In the genomic region with DNA sequence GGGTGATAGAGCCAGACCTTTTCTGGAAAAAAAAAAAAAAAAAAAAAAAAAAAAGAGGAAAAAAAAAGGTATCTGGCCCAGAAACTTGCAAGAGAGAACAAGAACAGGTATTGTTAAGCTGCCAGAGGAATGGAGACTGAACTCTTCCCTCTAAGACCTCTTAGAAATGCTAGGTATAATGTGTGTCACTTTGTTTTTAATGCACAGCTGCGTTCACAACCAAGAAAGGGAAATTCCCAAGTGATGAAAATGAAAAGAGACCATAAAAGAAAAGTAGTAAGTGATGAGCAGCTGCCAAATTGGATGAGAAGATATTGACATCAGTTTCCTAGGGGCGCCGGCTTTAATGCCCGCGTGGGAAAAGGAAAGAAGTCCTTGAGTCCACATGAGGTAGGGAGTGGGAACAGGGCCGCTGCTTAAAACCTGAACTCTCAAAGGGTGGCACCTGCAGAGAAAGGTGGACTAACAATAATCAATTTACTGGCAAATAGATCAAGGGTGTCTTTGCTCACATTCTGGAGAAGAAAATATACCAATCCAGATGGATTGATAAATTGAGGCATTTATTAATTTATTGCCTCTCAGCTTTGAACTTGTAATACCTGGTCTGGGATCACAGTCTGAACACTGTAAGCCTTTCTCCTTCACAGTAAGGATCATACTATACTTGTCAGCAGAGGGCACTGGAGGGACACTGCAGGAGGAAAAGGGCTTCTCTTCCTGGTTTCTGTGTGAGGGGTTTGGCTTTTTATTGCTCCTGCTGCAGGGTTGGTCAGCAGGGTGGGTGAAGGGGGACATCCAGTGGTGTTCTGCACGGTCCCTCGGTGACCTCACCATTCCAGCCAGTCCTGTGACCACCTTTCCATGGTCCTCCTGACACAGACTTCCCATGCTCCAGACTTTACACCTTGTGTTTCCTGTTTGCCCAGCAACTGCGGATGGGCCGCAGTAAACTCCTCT, we compare ENCODE assay signal across 7 cellular contexts.
DNase-seq lines count a peak whose midpoint lies in the region; ATAC-seq and TF ChIP-seq lines count a peak whose summit lies in the region.

No MANE protein-coding gene starts in this region.

- H3K79me2 ChIP-seq in PC-9 (ENCODE audit: low read depth), result no peaks in the 10 kb centered on the region

- CTCF ChIA-PET in PC-9 (lab: Charles Lee), result interaction anchor here (0.6 to 1.0 kb wide), 6 partner anchors 8 to 355 kb away, joined by 3 to 10 read pairs (median 4); no protein-coding TSS in a partner anchor

- H3K9me2 ChIP-seq in PC-9 (ENCODE audit: insufficient read depth), result no peaks in the 10 kb centered on the region

- intact Hi-C loops in PC-9 (cut with micrococcal nuclease; ENCODE audit: unreplicated experiment) (loop anchor here (1.0 to 10.0 kb wide), 7 partner anchors 41 to 505 kb away; partner anchors contain the start of gene MINDY2), body of pancreas (cut with DNase I) (no loop called here)

- H4K20me1 ChIP-seq in PC-9 (ENCODE audit: insufficient read depth), result no peaks in the 10 kb centered on the region

- WGBS in body of pancreas, 2 donors, result 34% methylated on average over 10 of the region's 10 CpGs

- peaks cover 4% of the 10 kb centered on the region; the same call in 1 of the 2 replicates for H3K9me3 ChIP-seq in PC-9 (ENCODE audit: insufficient read depth, low read depth)
- no peaks in the 10 kb centered on the region for H3K9me3 ChIP-seq in body of pancreas

- H3K27ac ChIP-seq in PC-9 (peak overlapping the region; percentile 39), body of pancreas (peak overlapping the region in 2 of 4 donors; percentile 24 to 27)

- TF ChIP-seq CTCF in PC-9 (conservative IDR thresholded peaks at IDR 0.05), result peak; percentile 74
- TF ChIP-seq CTCF in body of pancreas (IDR thresholded peaks at IDR 0.05), result peak; percentile 39 to 78 (median 62)

- POLR2A ChIA-PET in PC-9 (lab: Charles Lee; ENCODE audit: unreplicated experiment), result interaction anchor here (0.6 to 0.7 kb wide), 3 partner anchors 62 to 847 kb away, joined by 3 to 29 read pairs (median 10); no protein-coding TSS in a partner anchor

- no peak overlapping the region for H3K4me2 ChIP-seq in PC-9

- H2AFZ ChIP-seq in PC-9, result no peak overlapping the region

- peak; percentile 81 for ATAC-seq in body of pancreas
- no peak for ATAC-seq in HG02642 (IDR thresholded peaks at IDR 0.05; ENCODE audit: poor library complexity, unreplicated experiment)

- H3K4me3 ChIP-seq in PC-9 (no peak overlapping the region), body of pancreas (no peak overlapping the region)

- H3K4me1 ChIP-seq in PC-9 (replicated peaks; ENCODE audit: insufficient read depth), result peaks cover 34% of the 10 kb centered on the region
- peaks cover 11% of the 10 kb centered on the region for H3K4me1 ChIP-seq in body of pancreas

- H3K36me3 ChIP-seq in PC-9 (ENCODE audit: low read depth), result no peaks in the 10 kb centered on the region
- no peaks in the 10 kb centered on the region for H3K36me3 ChIP-seq in body of pancreas (replicated peaks in 1 of 2; ENCODE audit: insufficient read depth in 1 of 2, low read depth in 2 of 2)

- no TSS peak for BruUV-seq in PC-9 (replicated peaks; lab: Mats Ljungman, UMichigan)

- DNase-seq in Daoy (ENCODE audit: low read depth) (peak; percentile 49), HuH-7 (ENCODE audit: low spot score) (peak; percentile 66), PC-9 (peak; percentile 44 to 62), body of pancreas (peak; percentile 29 to 56 (median 38)), iPS DF 19.7 (ENCODE audit: low read depth, low spot score) (peak; percentile 52), smooth muscle cell of the brain vasculature (ENCODE audit: low read depth, low spot score) (peak; percentile 13)

- TF ChIP-seq POLR2A in body of pancreas (IDR thresholded peaks at IDR 0.05), result no peak

- H3K27me3 ChIP-seq in PC-9 (ENCODE audit: insufficient read depth, low read depth), result no peaks in the 10 kb centered on the region
- no peaks in the 10 kb centered on the region for H3K27me3 ChIP-seq in body of pancreas

- peaks cover 5% of the 10 kb centered on the region; the same call in 1 of the 2 replicates for H3F3A ChIP-seq in PC-9 (ENCODE audit: insufficient read depth, low read depth)

Comparison
In these comparisons a context has a peak if more than half of its experiments do, and no peak if none do; other contexts are left out.
1. DNase-seq: peak in every context shown above with its lines; median percentile 66 in HuH-7; 53 in PC-9; 52 in iPS DF 19.7; 49 in Daoy; 38 in body of pancreas; 13 in smooth muscle cell of the brain vasculature.